8 cellular contexts compared by ENCODE assay signal in genomic region chr12:30754750-30755394, GRCh38. TPM values are rescaled to one million over a fixed set of nuclear protein-coding genes. Genes with fewer than 3 reads are reported as not detected.
A peak's percentile ranks its signal among the peaks of the same experiment; 100 is the strongest.
DNase-seq lines count a peak whose midpoint lies in the region; ATAC-seq, FAIRE-seq and TF ChIP-seq lines count a peak whose summit lies in the region.

Gene CAPRIN2, minus strand, starts transcription at chr12:30754951. Its CDS starts 1,431 bp downstream, at chr12:30753520.

- DNase-seq in Ammon's horn (ENCODE audit: low spot score) (peak; percentile 96), NCI-H446 treated with DMSO at 0.1 percent for 48 hours (lab: John Stamatoyannopoulos, UW) (peak; percentile 86), cerebellar nuclear complex (lab: John Stamatoyannopoulos, UW) (peak; percentile 65), keratinocyte (ENCODE audit: low read depth, low spot score) (peak; percentile 38)
- DNase-seq in activated CD4-positive, CD25-positive, alpha-beta regulatory T cell treated with anti-CD3 and anti-CD28 coated beads, Interleukin-2, amount 50 U/mL, for 72 hours: peak; percentile 96
- peak; percentile 85 to 92 (median 86) for DNase-seq in stimulated activated CD4-positive, alpha-beta T cell treated with anti-CD3 and anti-CD28 coated beads, Interleukin-12 subunit alpha, Interleukin-12 subunit beta, amount 100 ng/mL, for 48 hours (ENCODE audit: low read depth in 2 of 3, low spot score in 1 of 3)

- peak within 1 kb of the TSS; percentile 79 to 94 (median 90) for H3K4me3 ChIP-seq in keratinocyte (ENCODE audit: control insufficient read depth in 2 of 3, extremely low read depth in 1 of 3, insufficient read depth in 2 of 3, low read depth in 1 of 3, low read length in 3 of 3)

- H3K36me3 ChIP-seq in keratinocyte (ENCODE audit: control insufficient read depth in 2 of 2, extremely low read depth in 1 of 2, insufficient read depth in 2 of 2, low read length in 2 of 2): peaks cover 0 to 7% of the 10 kb centered on the region in 2 experiments

- H2AFZ ChIP-seq in keratinocyte (ENCODE audit: control insufficient read depth, low read length): peak within 1 kb of the TSS; percentile 85

- peak within 1 kb of the TSS; percentile 99 for H3K4me2 ChIP-seq in keratinocyte (ENCODE audit: control insufficient read depth, extremely low read depth, insufficient read depth, low read depth, low read length)

- peak; percentile 86 for TF ChIP-seq POLR2A in GM19193 (IDR thresholded peaks at IDR 0.05; ENCODE audit: extremely low read depth, insufficient read depth, insufficient read length)

- H4K20me1 ChIP-seq in keratinocyte (ENCODE audit: control insufficient read depth, extremely low read depth, insufficient read depth, low read length): peaks cover 5% of the 10 kb centered on the region

- peak in 2 of 3 experiments; percentile 34 to 70 for TF ChIP-seq CTCF in keratinocyte (optimal IDR thresholded peaks at IDR 0.05 in 1 of 3, IDR thresholded peaks at IDR 0.05 in 1 of 3, conservative IDR thresholded peaks at IDR 0.05 in 1 of 3; ENCODE audit: extremely low read depth in 1 of 3, insufficient read depth in 2 of 3, low read length in 3 of 3)

- peaks cover 38% of the 10 kb centered on the region for H3K79me2 ChIP-seq in keratinocyte (ENCODE audit: control insufficient read depth, insufficient read depth, low read length)

- peaks cover 35% of the 10 kb centered on the region for H3K4me1 ChIP-seq in keratinocyte (ENCODE audit: control insufficient read depth, extremely low read depth, insufficient read depth, low read length)

- H3K9me3 ChIP-seq in keratinocyte (ENCODE audit: control insufficient read depth, low read depth, low read length): no peaks in the 10 kb centered on the region

- ATAC-seq in HG03432 (IDR thresholded peaks at IDR 0.05; ENCODE audit: unreplicated experiment): peak; percentile 94

- peak within 1 kb of the TSS; percentile 65 for H3K27ac ChIP-seq in keratinocyte (ENCODE audit: control insufficient read depth, insufficient read depth, low read length)

- H3K9ac ChIP-seq in keratinocyte (ENCODE audit: control insufficient read depth, extremely low read depth, insufficient read depth, low read length): peak within 1 kb of the TSS; percentile 76

- dilution Hi-C loops in keratinocyte (cut with MboI; ENCODE audit: extremely low pct_ligation_motif_present, low sequenced_read_pairs): no loop called here

- no peaks in the 10 kb centered on the region for H3K9me1 ChIP-seq in keratinocyte (ENCODE audit: control insufficient read depth, extremely low read depth, insufficient read depth, low read length)

- H3K27me3 ChIP-seq in keratinocyte (ENCODE audit: control insufficient read depth, extremely low read depth, insufficient read depth, low read length): no peaks in the 10 kb centered on the region

- no peak for FAIRE-seq in keratinocyte (lab: Jason Lieb, UNC)

RNA-seq across cellular contexts. Expression of gene CAPRIN2, which starts in this region (rescaled TPM):
- 15.2 to 32.4 TPM (median 24.5 TPM) in 3 replicates for polyA plus RNA-seq in keratinocyte
- 8.1 TPM for polyA plus RNA-seq in keratinocyte (2011; ENCODE audit: low read depth)
- polyA plus RNA-seq in keratinocyte (2011; cell fraction: cytosol; rRNA removed): 4.6 and 8.1 TPM in 2 replicates
- polyA plus RNA-seq in keratinocyte (2011; cell fraction: nucleus; rRNA removed): 106 and 121 TPM in 2 replicates
- polyA plus RNA-seq in keratinocyte (2012; ENCODE audit: low replicate concordance): 10.4 and 13.9 TPM in 2 replicates
- polyA minus RNA-seq in keratinocyte: 6.0 to 34.7 TPM (median 14.2 TPM) in 3 replicates
- polyA minus RNA-seq in keratinocyte (2011; cell fraction: cytosol; rRNA and poly(A)+ RNA removed): 10.2 TPM
- 15.1 and 30.6 TPM in 2 replicates for polyA minus RNA-seq in keratinocyte (2011; cell fraction: nucleus; rRNA and poly(A)+ RNA removed)

Comparison
In these comparisons a context has a peak if more than half of its experiments do, and no peak if none do; other contexts are left out.
1. Peak in every context shown above with its lines: DNase-seq, ATAC-seq, H3K4me3 ChIP-seq and H3K27ac ChIP-seq.
2. DNase-seq: peak in every context shown above with its lines; median percentile 96 in Ammon's horn; 96 in activated CD4-positive, CD25-positive, alpha-beta regulatory T cell treated with anti-CD3 and anti-CD28 coated beads, Interleukin-2, amount 50 U/mL, for 72 hours; 86 in NCI-H446 treated with DMSO at 0.1 percent for 48 hours; 86 in stimulated activated CD4-positive, alpha-beta T cell treated with anti-CD3 and anti-CD28 coated beads, Interleukin-12 subunit alpha, Interleukin-12 subunit beta, amount 100 ng/mL, for 48 hours; 65 in cerebellar nuclear complex; 38 in keratinocyte.